Comparison of ENCODE assay signal across 2 cellular contexts in genomic region chr1:3787745-3788605, GRCh38.
TF ChIP-seq lines count a peak whose summit lies in the region.

No MANE protein-coding gene starts in this region.

TF ChIP-seq in IMR-90, 13 proteins besides CTCF, POLR2A, EP300 and RAD21:
- TF ChIP-seq MXI1 (IDR thresholded peaks at IDR 0.05; ENCODE audit: borderline replicate concordance, low read depth, low read length) = no peak

TF ChIP-seq in H1, 55 proteins besides CTCF, POLR2A, EP300 and RAD21:
- no peak for TF ChIP-seq CHD2 (IDR thresholded peaks at IDR 0.05; ENCODE audit: low read length)
- no peak for TF ChIP-seq KDM4A (IDR thresholded peaks at IDR 0.05; ENCODE audit: low read depth, low read length, severe bottlenecking)
- no peak for TF ChIP-seq ZNF274 (IDR thresholded peaks at IDR 0.05; ENCODE audit: borderline replicate concordance, extremely low read depth, low read length)
- TF ChIP-seq RNF2 (IDR thresholded peaks at IDR 0.05; ENCODE audit: borderline replicate concordance, low read depth, low read length, missing control alignments, poor library complexity, severe bottlenecking) = no peak
- no peak for TF ChIP-seq GTF2F1 (IDR thresholded peaks at IDR 0.05; ENCODE audit: borderline replicate concordance, low read depth, low read length)
